Comparison of ENCODE assay signal across 2 cellular contexts in the genomic region with DNA sequence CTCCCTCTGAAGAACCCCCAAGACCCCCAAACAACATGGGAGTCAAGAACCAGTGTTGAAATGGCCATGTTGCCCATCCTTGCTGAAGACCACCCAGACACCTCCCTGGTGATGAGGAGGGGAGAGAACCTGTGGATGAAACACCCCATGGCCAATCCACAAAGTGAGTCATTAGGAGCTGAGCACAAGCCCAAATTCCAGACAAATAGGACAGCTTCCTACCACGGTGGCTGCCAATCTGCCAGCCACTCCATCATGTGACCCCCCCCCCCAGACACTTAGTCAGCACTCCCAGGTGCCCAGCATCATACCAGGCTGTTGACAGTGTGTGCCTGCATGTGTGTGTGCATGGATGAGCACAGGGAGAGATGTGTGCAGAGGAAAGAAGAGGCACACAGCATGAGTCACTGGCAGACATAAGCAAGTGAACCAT.
TF ChIP-seq lines count a peak whose summit lies in the region.

No MANE protein-coding gene starts in this region.

TF ChIP-seq in A549, 52 proteins besides CTCF, POLR2A, EP300 and RAD21:
- TF ChIP-seq TFCP2L1 (CRISPR knock-in tag; IDR thresholded peaks at IDR 0.05): no peak
- no peak for TF ChIP-seq ZFP36 (IDR thresholded peaks at IDR 0.05; ENCODE audit: borderline replicate concordance, partially characterized antibody)
- no peak for TF ChIP-seq RFX5 (IDR thresholded peaks at IDR 0.05)

TF ChIP-seq in GM23338, 12 proteins besides CTCF, POLR2A, EP300 and RAD21:
- TF ChIP-seq NANOG (IDR thresholded peaks at IDR 0.05; ENCODE audit: borderline replicate concordance) (no peak), EZH2 (IDR thresholded peaks at IDR 0.05; ENCODE audit: low read depth, unreplicated experiment) (no peak), ZNF331 (CRISPR knock-in tag; IDR thresholded peaks at IDR 0.05; ENCODE audit: low read depth) (no peak), JUNB (IDR thresholded peaks at IDR 0.05; ENCODE audit: unreplicated experiment) (no peak), POLR2AphosphoS5 (IDR thresholded peaks at IDR 0.05; ENCODE audit: low read depth) (no peak), EZH2phosphoT487 (IDR thresholded peaks at IDR 0.05; ENCODE audit: unreplicated experiment) (no peak), ZNF114 (CRISPR knock-in tag; IDR thresholded peaks at IDR 0.05) (no peak), STAT1 (IDR thresholded peaks at IDR 0.05; ENCODE audit: unreplicated experiment) (no peak), CREB1 (CRISPR knock-in tag; IDR thresholded peaks at IDR 0.05; ENCODE audit: low read depth) (no peak)
- TF ChIP-seq, protein P1, sequence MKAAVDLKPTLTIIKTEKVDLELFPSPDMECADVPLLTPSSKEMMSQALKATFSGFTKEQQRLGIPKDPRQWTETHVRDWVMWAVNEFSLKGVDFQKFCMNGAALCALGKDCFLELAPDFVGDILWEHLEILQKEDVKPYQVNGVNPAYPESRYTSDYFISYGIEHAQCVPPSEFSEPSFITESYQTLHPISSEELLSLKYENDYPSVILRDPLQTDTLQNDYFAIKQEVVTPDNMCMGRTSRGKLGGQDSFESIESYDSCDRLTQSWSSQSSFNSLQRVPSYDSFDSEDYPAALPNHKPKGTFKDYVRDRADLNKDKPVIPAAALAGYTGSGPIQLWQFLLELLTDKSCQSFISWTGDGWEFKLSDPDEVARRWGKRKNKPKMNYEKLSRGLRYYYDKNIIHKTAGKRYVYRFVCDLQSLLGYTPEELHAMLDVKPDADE (IDR thresholded peaks at IDR 0.05): no peak
- TF ChIP-seq, protein P2, sequence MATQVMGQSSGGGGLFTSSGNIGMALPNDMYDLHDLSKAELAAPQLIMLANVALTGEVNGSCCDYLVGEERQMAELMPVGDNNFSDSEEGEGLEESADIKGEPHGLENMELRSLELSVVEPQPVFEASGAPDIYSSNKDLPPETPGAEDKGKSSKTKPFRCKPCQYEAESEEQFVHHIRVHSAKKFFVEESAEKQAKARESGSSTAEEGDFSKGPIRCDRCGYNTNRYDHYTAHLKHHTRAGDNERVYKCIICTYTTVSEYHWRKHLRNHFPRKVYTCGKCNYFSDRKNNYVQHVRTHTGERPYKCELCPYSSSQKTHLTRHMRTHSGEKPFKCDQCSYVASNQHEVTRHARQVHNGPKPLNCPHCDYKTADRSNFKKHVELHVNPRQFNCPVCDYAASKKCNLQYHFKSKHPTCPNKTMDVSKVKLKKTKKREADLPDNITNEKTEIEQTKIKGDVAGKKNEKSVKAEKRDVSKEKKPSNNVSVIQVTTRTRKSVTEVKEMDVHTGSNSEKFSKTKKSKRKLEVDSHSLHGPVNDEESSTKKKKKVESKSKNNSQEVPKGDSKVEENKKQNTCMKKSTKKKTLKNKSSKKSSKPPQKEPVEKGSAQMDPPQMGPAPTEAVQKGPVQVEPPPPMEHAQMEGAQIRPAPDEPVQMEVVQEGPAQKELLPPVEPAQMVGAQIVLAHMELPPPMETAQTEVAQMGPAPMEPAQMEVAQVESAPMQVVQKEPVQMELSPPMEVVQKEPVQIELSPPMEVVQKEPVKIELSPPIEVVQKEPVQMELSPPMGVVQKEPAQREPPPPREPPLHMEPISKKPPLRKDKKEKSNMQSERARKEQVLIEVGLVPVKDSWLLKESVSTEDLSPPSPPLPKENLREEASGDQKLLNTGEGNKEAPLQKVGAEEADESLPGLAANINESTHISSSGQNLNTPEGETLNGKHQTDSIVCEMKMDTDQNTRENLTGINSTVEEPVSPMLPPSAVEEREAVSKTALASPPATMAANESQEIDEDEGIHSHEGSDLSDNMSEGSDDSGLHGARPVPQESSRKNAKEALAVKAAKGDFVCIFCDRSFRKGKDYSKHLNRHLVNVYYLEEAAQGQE (IDR thresholded peaks at IDR 0.05; ENCODE audit: unreplicated experiment): no peak
- TF ChIP-seq, protein P3, sequence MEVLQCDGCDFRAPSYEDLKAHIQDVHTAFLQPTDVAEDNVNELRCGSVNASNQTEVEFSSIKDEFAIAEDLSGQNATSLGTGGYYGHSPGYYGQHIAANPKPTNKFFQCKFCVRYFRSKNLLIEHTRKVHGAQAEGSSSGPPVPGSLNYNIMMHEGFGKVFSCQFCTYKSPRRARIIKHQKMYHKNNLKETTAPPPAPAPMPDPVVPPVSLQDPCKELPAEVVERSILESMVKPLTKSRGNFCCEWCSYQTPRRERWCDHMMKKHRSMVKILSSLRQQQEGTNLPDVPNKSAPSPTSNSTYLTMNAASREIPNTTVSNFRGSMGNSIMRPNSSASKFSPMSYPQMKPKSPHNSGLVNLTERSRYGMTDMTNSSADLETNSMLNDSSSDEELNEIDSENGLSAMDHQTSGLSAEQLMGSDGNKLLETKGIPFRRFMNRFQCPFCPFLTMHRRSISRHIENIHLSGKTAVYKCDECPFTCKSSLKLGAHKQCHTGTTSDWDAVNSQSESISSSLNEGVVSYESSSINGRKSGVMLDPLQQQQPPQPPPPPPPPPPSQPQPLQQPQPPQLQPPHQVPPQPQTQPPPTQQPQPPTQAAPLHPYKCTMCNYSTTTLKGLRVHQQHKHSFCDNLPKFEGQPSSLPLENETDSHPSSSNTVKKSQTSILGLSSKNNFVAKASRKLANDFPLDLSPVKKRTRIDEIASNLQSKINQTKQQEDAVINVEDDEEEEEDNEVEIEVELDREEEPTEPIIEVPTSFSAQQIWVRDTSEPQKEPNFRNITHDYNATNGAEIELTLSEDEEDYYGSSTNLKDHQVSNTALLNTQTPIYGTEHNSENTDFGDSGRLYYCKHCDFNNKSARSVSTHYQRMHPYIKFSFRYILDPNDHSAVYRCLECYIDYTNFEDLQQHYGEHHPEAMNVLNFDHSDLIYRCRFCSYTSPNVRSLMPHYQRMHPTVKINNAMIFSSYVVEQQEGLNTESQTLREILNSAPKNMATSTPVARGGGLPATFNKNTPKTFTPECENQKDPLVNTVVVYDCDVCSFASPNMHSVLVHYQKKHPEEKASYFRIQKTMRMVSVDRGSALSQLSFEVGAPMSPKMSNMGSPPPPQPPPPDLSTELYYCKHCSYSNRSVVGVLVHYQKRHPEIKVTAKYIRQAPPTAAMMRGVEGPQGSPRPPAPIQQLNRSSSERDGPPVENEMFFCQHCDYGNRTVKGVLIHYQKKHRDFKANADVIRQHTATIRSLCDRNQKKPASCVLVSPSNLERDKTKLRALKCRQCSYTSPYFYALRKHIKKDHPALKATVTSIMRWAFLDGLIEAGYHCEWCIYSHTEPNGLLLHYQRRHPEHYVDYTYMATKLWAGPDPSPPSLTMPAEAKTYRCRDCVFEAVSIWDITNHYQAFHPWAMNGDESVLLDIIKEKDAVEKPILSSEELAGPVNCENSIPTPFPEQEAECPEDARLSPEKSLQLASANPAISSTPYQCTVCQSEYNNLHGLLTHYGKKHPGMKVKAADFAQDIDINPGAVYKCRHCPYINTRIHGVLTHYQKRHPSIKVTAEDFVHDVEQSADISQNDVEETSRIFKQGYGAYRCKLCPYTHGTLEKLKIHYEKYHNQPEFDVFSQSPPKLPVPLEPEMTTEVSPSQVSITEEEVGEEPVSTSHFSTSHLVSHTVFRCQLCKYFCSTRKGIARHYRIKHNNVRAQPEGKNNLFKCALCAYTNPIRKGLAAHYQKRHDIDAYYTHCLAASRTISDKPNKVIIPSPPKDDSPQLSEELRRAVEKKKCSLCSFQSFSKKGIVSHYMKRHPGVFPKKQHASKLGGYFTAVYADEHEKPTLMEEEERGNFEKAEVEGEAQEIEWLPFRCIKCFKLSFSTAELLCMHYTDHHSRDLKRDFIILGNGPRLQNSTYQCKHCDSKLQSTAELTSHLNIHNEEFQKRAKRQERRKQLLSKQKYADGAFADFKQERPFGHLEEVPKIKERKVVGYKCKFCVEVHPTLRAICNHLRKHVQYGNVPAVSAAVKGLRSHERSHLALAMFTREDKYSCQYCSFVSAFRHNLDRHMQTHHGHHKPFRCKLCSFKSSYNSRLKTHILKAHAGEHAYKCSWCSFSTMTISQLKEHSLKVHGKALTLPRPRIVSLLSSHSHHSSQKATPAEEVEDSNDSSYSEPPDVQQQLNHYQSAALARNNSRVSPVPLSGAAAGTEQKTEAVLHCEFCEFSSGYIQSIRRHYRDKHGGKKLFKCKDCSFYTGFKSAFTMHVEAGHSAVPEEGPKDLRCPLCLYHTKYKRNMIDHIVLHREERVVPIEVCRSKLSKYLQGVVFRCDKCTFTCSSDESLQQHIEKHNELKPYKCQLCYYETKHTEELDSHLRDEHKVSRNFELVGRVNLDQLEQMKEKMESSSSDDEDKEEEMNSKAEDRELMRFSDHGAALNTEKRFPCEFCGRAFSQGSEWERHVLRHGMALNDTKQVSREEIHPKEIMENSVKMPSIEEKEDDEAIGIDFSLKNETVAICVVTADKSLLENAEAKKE (CRISPR knock-in tag; IDR thresholded peaks at IDR 0.05): no peak
